Comparison of ENCODE assay signal across 14 cellular contexts in genomic region chr12:34402899-34403705, GRCh38.
A peak's percentile ranks its signal among the peaks of the same experiment; 100 is the strongest.
DNase-seq lines count a peak whose midpoint lies in the region; ATAC-seq and TF ChIP-seq lines count a peak whose summit lies in the region.
"Had no signal": no experiment of that assay in that cellular context is flagged by ENCODE, and none has a peak within 500 bp of the region (broad histone marks: within the 10 kb centered on the region; RNA-seq: fewer than 3 reads in every experiment).

No MANE protein-coding gene starts in this region.

- H3K4me1 ChIP-seq in right cardiac atrium (ENCODE audit: control insufficient read depth, insufficient read depth, low read length) (no peaks in the 10 kb centered on the region), PC-9 (replicated peaks; ENCODE audit: insufficient read depth) (no peaks in the 10 kb centered on the region)
- H3K4me1 ChIP-seq: A549, SJSA1 had no signal

- H4K20me1 ChIP-seq in PC-9 (ENCODE audit: insufficient read depth): no peaks in the 10 kb centered on the region

- H3K27ac ChIP-seq in right cardiac atrium (ENCODE audit: low read length) (no peak overlapping the region), PC-9 (no peak overlapping the region)
- H3K27ac ChIP-seq: A549, SJSA1 had no signal

- H3F3A ChIP-seq in PC-9 (ENCODE audit: insufficient read depth, low read depth): no peaks in the 10 kb centered on the region

- no peaks in the 10 kb centered on the region for H3K9me2 ChIP-seq in PC-9 (ENCODE audit: insufficient read depth)

- H2AFZ ChIP-seq in PC-9: no peak overlapping the region

- no peak for TF ChIP-seq CTCF in PC-9 (conservative IDR thresholded peaks at IDR 0.05)

- POLR2A ChIA-PET in PC-9 (lab: Charles Lee; ENCODE audit: unreplicated experiment): no interaction called here

- H3K27me3 ChIP-seq in right cardiac atrium (ENCODE audit: control insufficient read depth, insufficient read depth) (no peaks in the 10 kb centered on the region), PC-9 (ENCODE audit: insufficient read depth, low read depth) (peaks cover 75% of the 10 kb centered on the region)
- H3K27me3 ChIP-seq: SJSA1 had no signal

- CTCF ChIA-PET in PC-9 (lab: Charles Lee): no interaction called here

- no TSS peak for BruUV-seq in PC-9 (replicated peaks; lab: Mats Ljungman, UMichigan)

- H3K79me2 ChIP-seq in PC-9 (ENCODE audit: low read depth): no peaks in the 10 kb centered on the region

- DNase-seq in activated CD4-positive, alpha-beta T cell treated with anti-CD3 and anti-CD28 coated beads for 1 hour: peak; percentile 4
- no peak for DNase-seq in activated CD4-positive, alpha-beta T cell treated with anti-CD3 and anti-CD28 coated beads, Interleukin-2, amount 50 U/mL, for 48 hours
- peak; percentile 5 for DNase-seq in activated CD8-positive, alpha-beta memory T cell treated with anti-CD3 and anti-CD28 coated beads, Interleukin-2, amount 50 U/mL, for 4 hours
- DNase-seq in right cardiac atrium (peak in 2 of 3 donors; percentile 32 to 33), PC-9 (no peak), NCI-H526 treated with DMSO at 0.1 percent for 48 hours (lab: John Stamatoyannopoulos, UW) (no peak)
- DNase-seq in stimulated activated CD8-positive, alpha-beta memory T cell treated with anti-CD3 and anti-CD28 coated beads, Interleukin-4, amount 100 ng/mL, for 48 hours: peak; percentile 11
- DNase-seq: amygdala, NCI-H446 had no signal

- H3K36me3 ChIP-seq in PC-9 (ENCODE audit: low read depth): no peaks in the 10 kb centered on the region
- H3K36me3 ChIP-seq: SJSA1 had no signal

- H3K4me3 ChIP-seq in right cardiac atrium (ENCODE audit: low read length): no peak overlapping the region
- no peak overlapping the region for H3K4me3 ChIP-seq in PC-9
- H3K4me3 ChIP-seq: A549, SJSA1 had no signal

- ATAC-seq in right cardiac atrium (no peak), GM18511 (IDR thresholded peaks at IDR 0.05; ENCODE audit: unreplicated experiment) (no peak)
- ATAC-seq: A549; activated CD4-positive, CD25-positive, alpha-beta regulatory T cell treated with anti-CD3 and anti-CD28 coated beads, Interleukin-2, amount 50 U/mL, for 24 hours; stimulated activated effector memory CD8-positive, alpha-beta T cell treated with anti-CD3 and anti-CD28 coated beads, Interleukin-12 subunit alpha, Interleukin-12 subunit beta, amount 100 ng/mL, for 72 hours had no signal

- 72% methylated on average over 33 of the region's 33 CpGs for WGBS in right cardiac atrium

- no peak overlapping the region for H3K4me2 ChIP-seq in PC-9
- H3K4me2 ChIP-seq: A549 had no signal

- H3K9me3 ChIP-seq in right cardiac atrium (ENCODE audit: control insufficient read depth, low read length): no peaks in the 10 kb centered on the region
- peaks cover 3% of the 10 kb centered on the region; the same call in 1 of the 2 replicates for H3K9me3 ChIP-seq in PC-9 (ENCODE audit: insufficient read depth, low read depth)

- intact Hi-C loops in right cardiac atrium (cut with DNase I): no loop called here
- intact Hi-C loops in PC-9 (cut with micrococcal nuclease; ENCODE audit: unreplicated experiment): no loop called here

Comparison
In these comparisons a context has a peak if more than half of its experiments do, and no peak if none do; other contexts are left out.
1. DNase-seq: peak in activated CD4-positive, alpha-beta T cell treated with anti-CD3 and anti-CD28 coated beads for 1 hour (single experiment), activated CD8-positive, alpha-beta memory T cell treated with anti-CD3 and anti-CD28 coated beads, Interleukin-2, amount 50 U/mL, for 4 hours (single experiment), right cardiac atrium (2 of 3) and stimulated activated CD8-positive, alpha-beta memory T cell treated with anti-CD3 and anti-CD28 coated beads, Interleukin-4, amount 100 ng/mL, for 48 hours (single experiment); none in activated CD4-positive, alpha-beta T cell treated with anti-CD3 and anti-CD28 coated beads, Interleukin-2, amount 50 U/mL, for 48 hours (0 of 2), PC-9 (0 of 2) and NCI-H526 treated with DMSO at 0.1 percent for 48 hours (single experiment).